Comparison of ENCODE assay signal across 1 cellular context in genomic region chr12:95944108-95944704, GRCh38.
TF ChIP-seq lines count a peak whose summit lies in the region.

No MANE protein-coding gene starts in this region.

TF ChIP-seq in GM23338, 12 proteins besides CTCF, POLR2A, EP300 and RAD21:
- TF ChIP-seq ZNF331 (CRISPR knock-in tag; IDR thresholded peaks at IDR 0.05; ENCODE audit: low read depth) (no peak), JUNB (IDR thresholded peaks at IDR 0.05; ENCODE audit: unreplicated experiment) (no peak), ETS1 (IDR thresholded peaks at IDR 0.05) (no peak), CREB1 (CRISPR knock-in tag; IDR thresholded peaks at IDR 0.05; ENCODE audit: low read depth) (no peak), STAT1 (IDR thresholded peaks at IDR 0.05; ENCODE audit: unreplicated experiment) (no peak), ZNF462 (CRISPR knock-in tag; IDR thresholded peaks at IDR 0.05) (no peak), NANOG (IDR thresholded peaks at IDR 0.05; ENCODE audit: borderline replicate concordance) (no peak)
